ENCODE assay signal across 8 cellular contexts in genomic region chr1:196827860-196828259, GRCh38. TPM values are rescaled to one million over a fixed set of nuclear protein-coding genes. Genes with fewer than 3 reads are reported as not detected.
DNase-seq lines count a peak whose midpoint lies in the region; ATAC-seq and TF ChIP-seq lines count a peak whose summit lies in the region.
"Not testable (repeated sequence)": the region's sequence is repeated elsewhere in the genome, so short reads cannot be mapped to it uniquely, and the experiment has no call there.
"Had no signal": no experiment of that assay in that cellular context is flagged by ENCODE, and none has a peak within 500 bp of the region (broad histone marks: within the 10 kb centered on the region; RNA-seq: fewer than 3 reads in every experiment).

No MANE protein-coding gene starts in this region.

- WGBS in endodermal cell (ENCODE audit: insufficient coverage in 1 of 2, insufficient read length in 1 of 2), 2 experiments = 51% methylated on average over 4 of the region's 4 CpGs; no CpG with 5 or more reads in 1 of the 2 experiments
- WGBS in right lobe of liver (ENCODE audit: insufficient coverage, low coverage, low lambda C conversion rate, missing lambda C conversion rate) = 3% methylated on average over 4 of the region's 4 CpGs

- not testable (repeated sequence) for H3K9me3 Mint-ChIP-seq in endodermal cell

- not testable (repeated sequence) for H3K27me3 Mint-ChIP-seq in endodermal cell (ENCODE audit: insufficient read depth)

- intact Hi-C loops in right lobe of liver (cut with DNase I) = loop anchor here in 1 of 2 donors (10.0 kb wide), 1 partner anchor 237 kb away; the partner anchor contains the start of gene F13B

- peak; percentile 12 for DNase-seq in GM06990 (ENCODE audit: extremely low read depth, insufficient read length)
- peak; percentile 36 for DNase-seq in HT-29 (ENCODE audit: low spot score)
- peak; percentile 10 for DNase-seq in NCI-H345 (lab: John Stamatoyannopoulos, UW)
- DNase-seq in SW480 (ENCODE audit: low spot score) = peak; percentile 61
- DNase-seq in endodermal cell, right lobe of liver: not testable (repeated sequence)

- H3K27ac ChIP-seq in endodermal cell (ENCODE audit: low read depth, low read length); right lobe of liver: not testable (repeated sequence)

- not testable (repeated sequence) for H3K36me3 Mint-ChIP-seq in endodermal cell (ENCODE audit: low read depth)

- not testable (repeated sequence) for H3K27ac Mint-ChIP-seq in endodermal cell

- H3K4me3 Mint-ChIP-seq in endodermal cell = not testable (repeated sequence)

- not testable (repeated sequence) for H3K9ac ChIP-seq in endodermal cell (ENCODE audit: extremely low read depth, low read length, poor library complexity, severe bottlenecking)

- H3K9me3 ChIP-seq in endodermal cell (ENCODE audit: control insufficient read depth, low read length); right lobe of liver: not testable (repeated sequence)

- not testable (repeated sequence) for H3K27me3 ChIP-seq in GM06990 (replicated peaks; ENCODE audit: control insufficient read depth, insufficient read depth, low read length); endodermal cell (ENCODE audit: control insufficient read depth, insufficient read depth, low read length, poor library complexity, severe bottlenecking); right lobe of liver

- H3K36me3 ChIP-seq in GM06990 (ENCODE audit: control insufficient read depth, insufficient read depth, low read length); endodermal cell (ENCODE audit: control insufficient read depth, insufficient read depth, low read length): not testable (repeated sequence)
- peaks cover 0 to 31% (median 7%) of the 10 kb centered on the region in 4 donors for H3K36me3 ChIP-seq in right lobe of liver

- not testable (repeated sequence) for TF ChIP-seq POLR2A in right lobe of liver (IDR thresholded peaks at IDR 0.05)

- H3K4me3 ChIP-seq in GM06990 (replicated peaks; ENCODE audit: low read depth, low read length); endodermal cell (ENCODE audit: low read length); right lobe of liver: not testable (repeated sequence)

- peak; percentile 34 for TF ChIP-seq CTCF in GM06990 (IDR thresholded peaks at IDR 0.05; ENCODE audit: insufficient read depth, low read length, poor library complexity, severe bottlenecking)
- TF ChIP-seq CTCF in endodermal cell (conservative IDR thresholded peaks at IDR 0.05) = peak; percentile 68
- peak; percentile 35 to 48 (median 41) for TF ChIP-seq CTCF in right lobe of liver (IDR thresholded peaks at IDR 0.05)

- H3K4me1 Mint-ChIP-seq in endodermal cell = not testable (repeated sequence)

- ATAC-seq in GM21723 (IDR thresholded peaks at IDR 0.05; ENCODE audit: unreplicated experiment) (peak; percentile 94), right lobe of liver (peak; percentile 63 to 86 (median 68))

- H3K4me1 ChIP-seq in endodermal cell (ENCODE audit: control insufficient read depth, insufficient read depth, low read length) = not testable (repeated sequence)
- peaks cover 0 to 24% (median 6%) of the 10 kb centered on the region in 4 donors for H3K4me1 ChIP-seq in right lobe of liver

RNA-seq across cellular contexts. Expression of gene CFHR1, which starts 8.3 kb away (rescaled TPM):
- total RNA-seq in HT-29 (2014; rRNA removed; shearing (Covaris generic)) = not detected in 2 replicates
- total RNA-seq in endodermal cell (not detected), right lobe of liver (1,000 to 10,000 TPM in 2 of 6 experiments, 100 to 1,000 TPM in 4; 490 to 1,248 (median 629) TPM)
- polyA plus RNA-seq in endodermal cell (2013, experiment 1 of 2) = not detected
- not detected for polyA plus RNA-seq in endodermal cell (2013, experiment 2 of 2)
- total RNA-seq: natural killer cell had no signal

RNA-seq across cellular contexts. Expression of gene CFHR3, which starts 53.2 kb away (rescaled TPM):
- 0.31 and 0.55 TPM in 2 replicates for total RNA-seq in HT-29 (2014; rRNA removed; shearing (Covaris generic))
- total RNA-seq in endodermal cell (1 to 10 TPM in 1 of 2 donors, not detected in 1; 1.0 TPM), right lobe of liver (100 to 1,000 TPM; 105 to 479 (median 372) TPM)
- 0.50 TPM for polyA plus RNA-seq in endodermal cell (2013, experiment 1 of 2)
- polyA plus RNA-seq in endodermal cell (2013, experiment 2 of 2) = 0.66 TPM
- total RNA-seq: natural killer cell had no signal

RNA-seq across cellular contexts. Expression of gene CFHR4, which starts 60.0 kb away (rescaled TPM):
- not detected in 2 replicates for total RNA-seq in HT-29 (2014; rRNA removed; shearing (Covaris generic))
- total RNA-seq in endodermal cell = not detected
- not detected for polyA plus RNA-seq in endodermal cell (2013, experiment 1 of 2)
- polyA plus RNA-seq in endodermal cell (2013, experiment 2 of 2) = not detected
- 100 to 1,000 TPM in 1 of 6 experiments, 10 to 100 TPM in 5; 41.2 to 135 (median 60.9) TPM for total RNA-seq in right lobe of liver
- total RNA-seq: natural killer cell had no signal

Comparison
In these comparisons a context has a peak if more than half of its experiments do, and no peak if none do; other contexts are left out.
1. RNA of gene CFHR1, which starts 8.3 kb away (total RNA-seq): 490 to 1,248 TPM in right lobe of liver; not detected in endodermal cell and not detected in HT-29; every median in the first group is over 100 times any median in the second.
2. RNA of gene CFHR3, which starts 53.2 kb away (total RNA-seq): 105 to 479 TPM in right lobe of liver; 1.0 TPM in endodermal cell and 0.31 to 0.55 TPM in HT-29; every median in the first group is over 10 times any median in the second.
3. RNA of gene CFHR4, which starts 60.0 kb away (total RNA-seq): 41.2 to 135 TPM in right lobe of liver; not detected in endodermal cell and not detected in HT-29; every median in the first group is over 10 times any median in the second.
4. Peak in every context shown above with its lines, with median percentiles within 50 percentile points of each other: CTCF ChIP-seq.